1 cellular context compared by ENCODE assay signal in genomic region chr6:73520688-73521350, GRCh38.
TF ChIP-seq lines count a peak whose summit lies in the region.

Gene EEF1A1 (minus strand): TSS chr6:73521032. CDS start chr6:73520026, 1,006 bp downstream.

TF ChIP-seq in K562, 482 proteins besides CTCF, POLR2A, EP300 and RAD21 (continued from another document and continues in another):
- TF ChIP-seq ZNF146 (CRISPR knock-in tag; IDR thresholded peaks at IDR 0.05; ENCODE audit: unreplicated experiment), result no peak
- TF ChIP-seq RAD51 (IDR thresholded peaks at IDR 0.05; ENCODE audit: borderline replicate concordance, low read depth), result no peak
- TF ChIP-seq ATF7 (IDR thresholded peaks at IDR 0.05), result peak; percentile 87
- TF ChIP-seq TRIM28 (IDR thresholded peaks at IDR 0.05), result no peak
- TF ChIP-seq ZNF347 (CRISPR knock-in tag; IDR thresholded peaks at IDR 0.05; ENCODE audit: low read depth), result no peak
- peak; percentile 47; the same call in 1 of the 2 replicates for TF ChIP-seq ZNF384 (IDR thresholded peaks at IDR 0.05; ENCODE audit: low read depth, low read length)
- no peak for TF ChIP-seq ZNF324 (CRISPR knock-in tag; IDR thresholded peaks at IDR 0.05)
- TF ChIP-seq RBM22 (IDR thresholded peaks at IDR 0.05; ENCODE audit: low read depth, low read length, poor library complexity, severe bottlenecking), result peak; percentile 97
- no peak for TF ChIP-seq GTF3C2 (IDR thresholded peaks at IDR 0.05; ENCODE audit: borderline replicate concordance, extremely low read depth, insufficient read length)
- TF ChIP-seq BRF2 (IDR thresholded peaks at IDR 0.05; ENCODE audit: borderline replicate concordance, insufficient read depth, insufficient read length), result no peak
- TF ChIP-seq ZNF445 (CRISPR knock-in tag; IDR thresholded peaks at IDR 0.05; ENCODE audit: low read depth), result no peak; the same call in 1 of the 2 replicates
- TF ChIP-seq DNMT1 (IDR thresholded peaks at IDR 0.05), result no peak
- TF ChIP-seq SIN3B (IDR thresholded peaks at IDR 0.05; ENCODE audit: low read depth), result no peak
- peak; percentile 51; the same call in 1 of the 2 replicates for TF ChIP-seq ILF3 (IDR thresholded peaks at IDR 0.05; ENCODE audit: borderline replicate concordance)
- TF ChIP-seq ZNF707 (CRISPR knock-in tag; conservative IDR thresholded peaks at IDR 0.05), result no peak
- peak; percentile 57 for TF ChIP-seq ARHGAP35 (IDR thresholded peaks at IDR 0.05; ENCODE audit: partially characterized antibody)
- peak; percentile 78; the same call in 1 of the 2 replicates for TF ChIP-seq E2F3 (CRISPR knock-in tag; IDR thresholded peaks at IDR 0.05)
- TF ChIP-seq MTF1 (CRISPR knock-in tag; IDR thresholded peaks at IDR 0.05; ENCODE audit: borderline replicate concordance), result no peak
- no peak for TF ChIP-seq SRSF9 (IDR thresholded peaks at IDR 0.05; ENCODE audit: borderline replicate concordance, low read depth, low read length)
- TF ChIP-seq HMBOX1 (IDR thresholded peaks at IDR 0.05), result no peak
- no peak for TF ChIP-seq NFE2 (IDR thresholded peaks at IDR 0.05; ENCODE audit: low read depth)
- TF ChIP-seq ZNF124 (CRISPR knock-in tag; IDR thresholded peaks at IDR 0.05), result no peak; the same call in 1 of the 2 replicates
- no peak for TF ChIP-seq ZNF408 (CRISPR knock-in tag; IDR thresholded peaks at IDR 0.05; ENCODE audit: low read depth)
- no peak for TF ChIP-seq DIDO1 (tag; IDR thresholded peaks at IDR 0.05; ENCODE audit: low read depth)
- peak; percentile 73 to 79 for TF ChIP-seq MNT (conservative IDR thresholded peaks at IDR 0.05)
- no peak for TF ChIP-seq HNRNPH1 (optimal IDR thresholded peaks at IDR 0.05; ENCODE audit: low read depth, low read length)
- TF ChIP-seq CBX1 (IDR thresholded peaks at IDR 0.05; ENCODE audit: low read depth), result peak; percentile 99
- TF ChIP-seq ETV1 (tag; conservative IDR thresholded peaks at IDR 0.05; ENCODE audit: low read depth), result no peak
- peak; percentile 91 for TF ChIP-seq RNF2 (IDR thresholded peaks at IDR 0.05)
- peak; percentile 85 for TF ChIP-seq ZNF609 (CRISPR knock-in tag; IDR thresholded peaks at IDR 0.05; ENCODE audit: borderline replicate concordance)
- no peak for TF ChIP-seq MBD1 (CRISPR knock-in tag; IDR thresholded peaks at IDR 0.05)
- TF ChIP-seq HCFC1 (IDR thresholded peaks at IDR 0.05; ENCODE audit: low read depth, low read length), result peak; percentile 67
- no peak for TF ChIP-seq PPARD (CRISPR knock-in tag; IDR thresholded peaks at IDR 0.05)
- TF ChIP-seq C11orf30 (IDR thresholded peaks at IDR 0.05; ENCODE audit: low read depth), result no peak
- peak; percentile 25; the same call in 1 of the 2 replicates for TF ChIP-seq BHLHE40 (IDR thresholded peaks at IDR 0.05; ENCODE audit: low read length)
- peak in 1 of 2 experiments; percentile 74; a peak in 2 of 4 replicates for TF ChIP-seq CSDE1 (IDR thresholded peaks at IDR 0.05)
- TF ChIP-seq PTRF (tag; IDR thresholded peaks at IDR 0.05), result no peak
- no peak for TF ChIP-seq PHF21A (IDR thresholded peaks at IDR 0.05; ENCODE audit: borderline replicate concordance, low read depth)
- no peak for TF ChIP-seq ZNF280A (IDR thresholded peaks at IDR 0.05; ENCODE audit: low read depth, partially characterized antibody)
- peak; percentile 9 for TF ChIP-seq PHF20 (IDR thresholded peaks at IDR 0.05; ENCODE audit: partially characterized antibody)
- TF ChIP-seq STAT5A (IDR thresholded peaks at IDR 0.05; ENCODE audit: borderline replicate concordance, low read length), result no peak; the same call in 1 of the 2 replicates
- TF ChIP-seq NKRF (IDR thresholded peaks at IDR 0.05; ENCODE audit: borderline replicate concordance), result peak; percentile 82; the same call in 1 of the 2 replicates
- no peak for TF ChIP-seq ELK3 (CRISPR knock-in tag; IDR thresholded peaks at IDR 0.05)
- no peak for TF ChIP-seq COPS2 (conservative IDR thresholded peaks at IDR 0.05)
- no peak for TF ChIP-seq ZNF134 (CRISPR knock-in tag; conservative IDR thresholded peaks at IDR 0.05)
- no peak for TF ChIP-seq ZNF644 (tag; IDR thresholded peaks at IDR 0.05; ENCODE audit: low read depth)
